Comparison of ENCODE assay signal across 1 cellular context in the genomic region with DNA sequence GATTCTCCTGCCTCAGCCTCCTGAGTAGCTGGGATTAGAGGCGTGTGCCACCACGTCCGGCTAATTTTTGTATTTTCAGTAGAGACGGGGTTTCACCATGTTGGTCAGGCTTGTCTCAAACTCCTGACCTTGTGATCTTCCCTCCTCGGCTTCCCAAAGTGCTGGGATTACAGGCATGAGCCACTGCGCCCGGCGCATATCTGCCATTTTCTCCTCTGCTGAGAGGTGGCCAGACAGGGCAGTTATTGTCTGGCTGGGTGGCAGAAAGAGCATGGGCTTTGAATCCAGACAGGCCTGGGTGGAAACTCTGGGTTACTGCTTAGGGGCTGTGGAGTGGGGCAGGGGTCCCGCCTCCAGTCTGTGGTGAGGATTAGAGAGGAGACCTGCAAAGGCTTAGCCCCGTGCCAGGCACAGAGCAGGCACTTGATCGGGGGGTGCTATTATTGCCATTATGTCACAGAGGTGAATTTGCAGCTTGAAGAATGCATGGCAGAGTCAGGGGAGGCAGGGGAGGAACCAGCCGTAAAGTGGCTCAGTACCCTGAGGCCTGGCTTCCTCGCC.
TF ChIP-seq lines count a peak whose summit lies in the region.

No MANE protein-coding gene starts in this region.

TF ChIP-seq in GM23338, 12 proteins besides CTCF, POLR2A, EP300 and RAD21 (continued from another document):
- TF ChIP-seq, protein P1, sequence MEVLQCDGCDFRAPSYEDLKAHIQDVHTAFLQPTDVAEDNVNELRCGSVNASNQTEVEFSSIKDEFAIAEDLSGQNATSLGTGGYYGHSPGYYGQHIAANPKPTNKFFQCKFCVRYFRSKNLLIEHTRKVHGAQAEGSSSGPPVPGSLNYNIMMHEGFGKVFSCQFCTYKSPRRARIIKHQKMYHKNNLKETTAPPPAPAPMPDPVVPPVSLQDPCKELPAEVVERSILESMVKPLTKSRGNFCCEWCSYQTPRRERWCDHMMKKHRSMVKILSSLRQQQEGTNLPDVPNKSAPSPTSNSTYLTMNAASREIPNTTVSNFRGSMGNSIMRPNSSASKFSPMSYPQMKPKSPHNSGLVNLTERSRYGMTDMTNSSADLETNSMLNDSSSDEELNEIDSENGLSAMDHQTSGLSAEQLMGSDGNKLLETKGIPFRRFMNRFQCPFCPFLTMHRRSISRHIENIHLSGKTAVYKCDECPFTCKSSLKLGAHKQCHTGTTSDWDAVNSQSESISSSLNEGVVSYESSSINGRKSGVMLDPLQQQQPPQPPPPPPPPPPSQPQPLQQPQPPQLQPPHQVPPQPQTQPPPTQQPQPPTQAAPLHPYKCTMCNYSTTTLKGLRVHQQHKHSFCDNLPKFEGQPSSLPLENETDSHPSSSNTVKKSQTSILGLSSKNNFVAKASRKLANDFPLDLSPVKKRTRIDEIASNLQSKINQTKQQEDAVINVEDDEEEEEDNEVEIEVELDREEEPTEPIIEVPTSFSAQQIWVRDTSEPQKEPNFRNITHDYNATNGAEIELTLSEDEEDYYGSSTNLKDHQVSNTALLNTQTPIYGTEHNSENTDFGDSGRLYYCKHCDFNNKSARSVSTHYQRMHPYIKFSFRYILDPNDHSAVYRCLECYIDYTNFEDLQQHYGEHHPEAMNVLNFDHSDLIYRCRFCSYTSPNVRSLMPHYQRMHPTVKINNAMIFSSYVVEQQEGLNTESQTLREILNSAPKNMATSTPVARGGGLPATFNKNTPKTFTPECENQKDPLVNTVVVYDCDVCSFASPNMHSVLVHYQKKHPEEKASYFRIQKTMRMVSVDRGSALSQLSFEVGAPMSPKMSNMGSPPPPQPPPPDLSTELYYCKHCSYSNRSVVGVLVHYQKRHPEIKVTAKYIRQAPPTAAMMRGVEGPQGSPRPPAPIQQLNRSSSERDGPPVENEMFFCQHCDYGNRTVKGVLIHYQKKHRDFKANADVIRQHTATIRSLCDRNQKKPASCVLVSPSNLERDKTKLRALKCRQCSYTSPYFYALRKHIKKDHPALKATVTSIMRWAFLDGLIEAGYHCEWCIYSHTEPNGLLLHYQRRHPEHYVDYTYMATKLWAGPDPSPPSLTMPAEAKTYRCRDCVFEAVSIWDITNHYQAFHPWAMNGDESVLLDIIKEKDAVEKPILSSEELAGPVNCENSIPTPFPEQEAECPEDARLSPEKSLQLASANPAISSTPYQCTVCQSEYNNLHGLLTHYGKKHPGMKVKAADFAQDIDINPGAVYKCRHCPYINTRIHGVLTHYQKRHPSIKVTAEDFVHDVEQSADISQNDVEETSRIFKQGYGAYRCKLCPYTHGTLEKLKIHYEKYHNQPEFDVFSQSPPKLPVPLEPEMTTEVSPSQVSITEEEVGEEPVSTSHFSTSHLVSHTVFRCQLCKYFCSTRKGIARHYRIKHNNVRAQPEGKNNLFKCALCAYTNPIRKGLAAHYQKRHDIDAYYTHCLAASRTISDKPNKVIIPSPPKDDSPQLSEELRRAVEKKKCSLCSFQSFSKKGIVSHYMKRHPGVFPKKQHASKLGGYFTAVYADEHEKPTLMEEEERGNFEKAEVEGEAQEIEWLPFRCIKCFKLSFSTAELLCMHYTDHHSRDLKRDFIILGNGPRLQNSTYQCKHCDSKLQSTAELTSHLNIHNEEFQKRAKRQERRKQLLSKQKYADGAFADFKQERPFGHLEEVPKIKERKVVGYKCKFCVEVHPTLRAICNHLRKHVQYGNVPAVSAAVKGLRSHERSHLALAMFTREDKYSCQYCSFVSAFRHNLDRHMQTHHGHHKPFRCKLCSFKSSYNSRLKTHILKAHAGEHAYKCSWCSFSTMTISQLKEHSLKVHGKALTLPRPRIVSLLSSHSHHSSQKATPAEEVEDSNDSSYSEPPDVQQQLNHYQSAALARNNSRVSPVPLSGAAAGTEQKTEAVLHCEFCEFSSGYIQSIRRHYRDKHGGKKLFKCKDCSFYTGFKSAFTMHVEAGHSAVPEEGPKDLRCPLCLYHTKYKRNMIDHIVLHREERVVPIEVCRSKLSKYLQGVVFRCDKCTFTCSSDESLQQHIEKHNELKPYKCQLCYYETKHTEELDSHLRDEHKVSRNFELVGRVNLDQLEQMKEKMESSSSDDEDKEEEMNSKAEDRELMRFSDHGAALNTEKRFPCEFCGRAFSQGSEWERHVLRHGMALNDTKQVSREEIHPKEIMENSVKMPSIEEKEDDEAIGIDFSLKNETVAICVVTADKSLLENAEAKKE (CRISPR knock-in tag; IDR thresholded peaks at IDR 0.05), result no peak
- TF ChIP-seq, protein P2, sequence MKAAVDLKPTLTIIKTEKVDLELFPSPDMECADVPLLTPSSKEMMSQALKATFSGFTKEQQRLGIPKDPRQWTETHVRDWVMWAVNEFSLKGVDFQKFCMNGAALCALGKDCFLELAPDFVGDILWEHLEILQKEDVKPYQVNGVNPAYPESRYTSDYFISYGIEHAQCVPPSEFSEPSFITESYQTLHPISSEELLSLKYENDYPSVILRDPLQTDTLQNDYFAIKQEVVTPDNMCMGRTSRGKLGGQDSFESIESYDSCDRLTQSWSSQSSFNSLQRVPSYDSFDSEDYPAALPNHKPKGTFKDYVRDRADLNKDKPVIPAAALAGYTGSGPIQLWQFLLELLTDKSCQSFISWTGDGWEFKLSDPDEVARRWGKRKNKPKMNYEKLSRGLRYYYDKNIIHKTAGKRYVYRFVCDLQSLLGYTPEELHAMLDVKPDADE (IDR thresholded peaks at IDR 0.05), result no peak
- TF ChIP-seq JUNB (IDR thresholded peaks at IDR 0.05; ENCODE audit: unreplicated experiment), result no peak
- TF ChIP-seq, protein P3, sequence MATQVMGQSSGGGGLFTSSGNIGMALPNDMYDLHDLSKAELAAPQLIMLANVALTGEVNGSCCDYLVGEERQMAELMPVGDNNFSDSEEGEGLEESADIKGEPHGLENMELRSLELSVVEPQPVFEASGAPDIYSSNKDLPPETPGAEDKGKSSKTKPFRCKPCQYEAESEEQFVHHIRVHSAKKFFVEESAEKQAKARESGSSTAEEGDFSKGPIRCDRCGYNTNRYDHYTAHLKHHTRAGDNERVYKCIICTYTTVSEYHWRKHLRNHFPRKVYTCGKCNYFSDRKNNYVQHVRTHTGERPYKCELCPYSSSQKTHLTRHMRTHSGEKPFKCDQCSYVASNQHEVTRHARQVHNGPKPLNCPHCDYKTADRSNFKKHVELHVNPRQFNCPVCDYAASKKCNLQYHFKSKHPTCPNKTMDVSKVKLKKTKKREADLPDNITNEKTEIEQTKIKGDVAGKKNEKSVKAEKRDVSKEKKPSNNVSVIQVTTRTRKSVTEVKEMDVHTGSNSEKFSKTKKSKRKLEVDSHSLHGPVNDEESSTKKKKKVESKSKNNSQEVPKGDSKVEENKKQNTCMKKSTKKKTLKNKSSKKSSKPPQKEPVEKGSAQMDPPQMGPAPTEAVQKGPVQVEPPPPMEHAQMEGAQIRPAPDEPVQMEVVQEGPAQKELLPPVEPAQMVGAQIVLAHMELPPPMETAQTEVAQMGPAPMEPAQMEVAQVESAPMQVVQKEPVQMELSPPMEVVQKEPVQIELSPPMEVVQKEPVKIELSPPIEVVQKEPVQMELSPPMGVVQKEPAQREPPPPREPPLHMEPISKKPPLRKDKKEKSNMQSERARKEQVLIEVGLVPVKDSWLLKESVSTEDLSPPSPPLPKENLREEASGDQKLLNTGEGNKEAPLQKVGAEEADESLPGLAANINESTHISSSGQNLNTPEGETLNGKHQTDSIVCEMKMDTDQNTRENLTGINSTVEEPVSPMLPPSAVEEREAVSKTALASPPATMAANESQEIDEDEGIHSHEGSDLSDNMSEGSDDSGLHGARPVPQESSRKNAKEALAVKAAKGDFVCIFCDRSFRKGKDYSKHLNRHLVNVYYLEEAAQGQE (IDR thresholded peaks at IDR 0.05; ENCODE audit: unreplicated experiment), result no peak
- no peak for TF ChIP-seq ZNF114 (CRISPR knock-in tag; IDR thresholded peaks at IDR 0.05)
- TF ChIP-seq NANOG (IDR thresholded peaks at IDR 0.05; ENCODE audit: borderline replicate concordance), result no peak
- TF ChIP-seq ZNF331 (CRISPR knock-in tag; IDR thresholded peaks at IDR 0.05; ENCODE audit: low read depth), result no peak
TF ChIP-seq in GM23338: peak in this region for 0.
